Comparison of ENCODE assay signal across 1 cellular context in the genomic region with DNA sequence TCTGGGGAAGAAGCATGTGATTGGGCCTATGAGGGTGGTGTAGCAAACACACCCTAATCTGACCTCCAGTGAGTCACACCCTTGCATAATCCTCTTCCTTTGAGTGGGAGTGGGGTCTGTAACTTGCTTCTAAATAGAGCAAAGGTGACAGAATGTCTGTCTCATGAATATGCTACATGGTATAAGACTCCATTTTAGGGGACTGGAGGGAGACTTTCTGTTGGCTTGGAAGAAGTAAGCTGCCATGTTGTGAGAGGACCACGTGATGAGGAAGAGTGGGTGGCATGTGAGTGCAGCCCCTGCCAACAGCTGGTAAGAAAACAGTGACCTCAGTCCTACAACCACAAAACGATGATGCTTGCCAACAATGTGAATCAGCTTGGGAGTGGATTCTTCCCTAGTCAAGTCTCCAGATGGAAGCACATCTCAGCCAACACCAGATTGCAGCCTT.
TF ChIP-seq lines count a peak whose summit lies in the region.

No MANE protein-coding gene starts in this region.

TF ChIP-seq in GM23338, 12 proteins besides CTCF, POLR2A, EP300 and RAD21 (continued from another document):
- TF ChIP-seq CREB1 (CRISPR knock-in tag; IDR thresholded peaks at IDR 0.05; ENCODE audit: low read depth) (no peak), REST (IDR thresholded peaks at IDR 0.05; ENCODE audit: unreplicated experiment) (no peak)
